ENCODE assay signal across 12 cellular contexts in the genomic region with DNA sequence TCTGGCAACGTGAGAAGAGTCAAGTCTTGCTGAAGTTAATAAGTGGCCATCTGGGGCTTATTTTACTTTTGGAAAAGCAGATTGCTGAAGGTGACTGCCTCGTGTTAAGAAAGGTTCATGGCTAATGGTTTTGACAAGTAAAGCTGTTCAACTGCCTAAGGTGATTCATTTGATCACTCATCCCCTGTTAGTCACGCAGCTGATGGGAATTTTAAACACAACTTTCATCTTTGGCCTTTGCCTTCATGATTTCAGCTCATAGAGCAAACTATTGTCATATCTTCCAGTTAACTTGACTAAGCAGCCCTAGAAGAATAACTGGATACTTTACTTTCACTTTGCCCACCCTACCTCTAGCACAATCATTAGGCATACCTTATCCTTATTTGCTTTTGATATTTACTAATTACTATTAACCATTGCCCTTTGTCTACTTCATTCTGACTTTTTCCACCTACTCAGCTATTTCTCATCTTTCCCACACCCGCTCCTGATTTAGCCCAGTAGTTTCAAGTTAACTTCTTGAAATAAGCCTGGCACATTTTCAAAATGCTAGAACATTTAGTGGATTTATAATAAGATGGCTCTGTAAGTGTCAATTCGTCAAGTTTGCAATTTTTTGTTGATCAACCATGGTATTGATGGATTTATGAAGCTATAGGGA.
DNase-seq lines count a peak whose midpoint lies in the region; ATAC-seq, FAIRE-seq and TF ChIP-seq lines count a peak whose summit lies in the region.
"Had no signal": no experiment of that assay in that cellular context is flagged by ENCODE, and none has a peak within 500 bp of the region (broad histone marks: within the 10 kb centered on the region; RNA-seq: fewer than 3 reads in every experiment).

No MANE protein-coding gene starts in this region.

- H3K4me1 Mint-ChIP-seq in nephron: peaks cover 5% of the 10 kb centered on the region

- peak overlapping the region in 2 of 3 experiments; percentile 23 to 36 for H3K27ac Mint-ChIP-seq in nephron

- no peak for TF ChIP-seq CTCF in nephron (IDR thresholded peaks at IDR 0.05; ENCODE audit: unreplicated experiment in 3 of 3)

- no peak overlapping the region for H3K4me3 Mint-ChIP-seq in nephron

- H3K27me3 Mint-ChIP-seq in nephron (ENCODE audit: low read depth): no peaks in the 10 kb centered on the region

- peak; percentile 10 for FAIRE-seq in colon (lab: Jason Lieb, UNC)

- DNase-seq in activated CD4-positive, CD25-positive, alpha-beta regulatory T cell treated with anti-CD3 and anti-CD28 coated beads, Interleukin-2, amount 50 U/mL, for 72 hours: no peak
- peak; percentile 33 for DNase-seq in NCI-H524 treated with DMSO at 0.1 percent for 48 hours (lab: John Stamatoyannopoulos, UW)
- DNase-seq: 8988T, DMS79, left ventricle myocardium inferior, NCI-H1092 had no signal

- no peaks in the 10 kb centered on the region for H3K36me3 Mint-ChIP-seq in nephron (ENCODE audit: low read depth)

- no peaks in the 10 kb centered on the region for H3K9me3 Mint-ChIP-seq in nephron

- ATAC-seq in activated CD4-positive, CD25-positive, alpha-beta regulatory T cell treated with anti-CD3 and anti-CD28 coated beads, Interleukin-2, amount 50 U/mL, for 24 hours: peak; percentile 21 to 69
- ATAC-seq in GM18858 (IDR thresholded peaks at IDR 0.05; ENCODE audit: unreplicated experiment): no peak
- ATAC-seq in GM18907 (IDR thresholded peaks at IDR 0.05; ENCODE audit: unreplicated experiment): no peak
- ATAC-seq in GM21619 (IDR thresholded peaks at IDR 0.05; ENCODE audit: unreplicated experiment): no peak

Comparison
In these comparisons a context has a peak if more than half of its experiments do, and no peak if none do; other contexts are left out.
1. ATAC-seq: peak in activated CD4-positive, CD25-positive, alpha-beta regulatory T cell treated with anti-CD3 and anti-CD28 coated beads, Interleukin-2, amount 50 U/mL, for 24 hours (2 of 2); none in GM18858 (single experiment), GM18907 (single experiment) and GM21619 (single experiment).